11 cellular contexts compared by ENCODE assay signal in genomic region chr3:172258616-172259015, GRCh38.
DNase-seq lines count a peak whose midpoint lies in the region; ATAC-seq and TF ChIP-seq lines count a peak whose summit lies in the region.
"Had no signal": no experiment of that assay in that cellular context is flagged by ENCODE, and none has a peak within 500 bp of the region (broad histone marks: within the 10 kb centered on the region; RNA-seq: fewer than 3 reads in every experiment).

No MANE protein-coding gene starts in this region.

- no peak for ATAC-seq in GM19452 (IDR thresholded peaks at IDR 0.05; ENCODE audit: unreplicated experiment)
- ATAC-seq: activated naive CD8-positive, alpha-beta T cell treated with anti-CD3 and anti-CD28 coated beads, Interleukin-2, amount 50 U/mL, for 24 hours; esophagus mucosa had no signal

- TF ChIP-seq POLR2A in uterus (IDR thresholded peaks at IDR 0.05): no peak

- peak overlapping the region; percentile 29 for H3K4me2 ChIP-seq in osteoblast (ENCODE audit: insufficient read depth, low read length)

- peaks cover 22% of the 10 kb centered on the region for H4K20me1 ChIP-seq in osteoblast (ENCODE audit: insufficient read depth, low read length)

- no peak overlapping the region for H2AFZ ChIP-seq in osteoblast (ENCODE audit: low read length)

- TF ChIP-seq CTCF in cardiac muscle cell (IDR thresholded peaks at IDR 0.05; ENCODE audit: low read depth, low read length): no peak
- no peak for TF ChIP-seq CTCF in osteoblast (IDR thresholded peaks at IDR 0.05; ENCODE audit: extremely low read depth, low read depth, low read length)
- no peak for TF ChIP-seq CTCF in uterus (IDR thresholded peaks at IDR 0.05)

- H3K36me3 ChIP-seq in cardiac muscle cell: no peaks in the 10 kb centered on the region
- peaks cover 34% of the 10 kb centered on the region for H3K36me3 ChIP-seq in osteoblast (ENCODE audit: insufficient read depth, low read length)
- no peaks in the 10 kb centered on the region for H3K36me3 ChIP-seq in uterus

- intact Hi-C loops in uterus (cut with DNase I; ENCODE audit: low total_unique reads): no loop called here

- H3K27me3 ChIP-seq in cardiac muscle cell: no peaks in the 10 kb centered on the region
- H3K27me3 ChIP-seq in osteoblast (ENCODE audit: insufficient read depth, low read length): no peaks in the 10 kb centered on the region
- no peaks in the 10 kb centered on the region for H3K27me3 ChIP-seq in uterus

- H3K27ac ChIP-seq in cardiac muscle cell (peak overlapping the region; percentile 84), osteoblast (ENCODE audit: low read depth, low read length) (peak overlapping the region; percentile 84), uterus (peak overlapping the region; percentile 83 to 85)

- peaks cover 65% of the 10 kb centered on the region for H3K79me2 ChIP-seq in osteoblast (ENCODE audit: insufficient read depth, low read length)

- DNase-seq in amniotic epithelial cell (ENCODE audit: low read depth) (peak; percentile 21), cardiac muscle cell (ENCODE audit: low read depth in 1 of 2, low spot score in 1 of 2) (peak in 1 of 2 donors; percentile 41), osteoblast (ENCODE audit: insufficient read length, low spot score, missing footprints) (peak; percentile 42), uterus (peak; percentile 32 to 65), DMS53 (lab: John Stamatoyannopoulos, UW) (no peak), NCI-H2029 (lab: John Stamatoyannopoulos, UW) (no peak)
- DNase-seq: activated naive CD8-positive, alpha-beta T cell treated with anti-CD3 and anti-CD28 coated beads, Interleukin-2, amount 50 U/mL, for 24 hours; Karpas-422; NCI-H226 had no signal

- H3K4me1 ChIP-seq in cardiac muscle cell (ENCODE audit: low read depth): peaks cover 21% of the 10 kb centered on the region
- H3K4me1 ChIP-seq in osteoblast (ENCODE audit: insufficient read depth, low read length): peaks cover 53% of the 10 kb centered on the region
- peaks cover 0 to 18% of the 10 kb centered on the region in 2 donors for H3K4me1 ChIP-seq in uterus

- H3K4me3 ChIP-seq in cardiac muscle cell (no peak overlapping the region), osteoblast (ENCODE audit: insufficient read depth, low read length) (no peak overlapping the region), uterus (no peak overlapping the region)

- no peaks in the 10 kb centered on the region for H3K9me3 ChIP-seq in cardiac muscle cell (ENCODE audit: low read depth)
- H3K9me3 ChIP-seq in osteoblast (ENCODE audit: low read depth, low read length): no peaks in the 10 kb centered on the region
- H3K9me3 ChIP-seq in uterus: no peaks in the 10 kb centered on the region

Comparison
In these comparisons a context has a peak if more than half of its experiments do, and no peak if none do; other contexts are left out.
1. DNase-seq: peak in amniotic epithelial cell (single experiment), osteoblast (single experiment) and uterus (2 of 2); none in DMS53 (single experiment) and NCI-H2029 (single experiment).
2. Peak in every context shown above with its lines, with median percentiles within 50 percentile points of each other: H3K27ac ChIP-seq.